ENCODE assay signal across 19 cellular contexts in the genomic region with DNA sequence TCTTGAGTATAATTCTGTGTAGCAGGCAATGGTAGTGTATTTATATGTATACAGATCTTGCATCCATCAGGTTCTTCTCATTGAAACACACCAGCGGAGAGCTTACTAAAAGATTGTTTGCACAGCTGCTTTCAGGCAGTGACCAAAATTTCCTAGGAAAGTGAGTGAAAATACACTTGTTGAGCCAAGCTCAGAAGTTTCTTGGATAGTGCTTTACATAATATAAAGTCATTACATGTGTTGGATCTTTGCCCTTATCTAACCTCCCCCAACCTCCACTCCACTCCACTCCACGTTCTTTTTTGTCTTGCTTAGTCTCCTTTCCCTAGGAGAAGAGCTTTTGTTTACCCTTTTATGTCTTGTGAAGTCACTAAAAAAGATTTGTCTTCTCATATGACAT.
"Had no signal": no experiment of that assay in that cellular context is flagged by ENCODE, and none has a peak within 500 bp of the region (broad histone marks: within the 10 kb centered on the region; RNA-seq: fewer than 3 reads in every experiment).

No MANE protein-coding gene starts in this region.

- H3K4me3 ChIP-seq: cardiac muscle cell, esophagus muscularis mucosa, lung, smooth muscle cell, tibial artery, vagina had no signal

- H3K27ac Mint-ChIP-seq: activated CD4-positive, alpha-beta memory T cell treated with anti-CD3 and anti-CD28 coated beads for 36 hours; activated naive CD8-positive, alpha-beta T cell; stimulated activated effector memory CD8-positive, alpha-beta T cell treated with anti-CD3 and anti-CD28 coated beads, Interleukin-12 subunit alpha, Interleukin-12 subunit beta, amount 100 ng/mL, for 72 hours had no signal

- H3K4me1 ChIP-seq: esophagus muscularis mucosa, tibial artery, vagina had no signal

- H3K9me3 Mint-ChIP-seq: activated CD4-positive, alpha-beta memory T cell treated with anti-CD3 and anti-CD28 coated beads for 36 hours had no signal

- H3K4me2 ChIP-seq: smooth muscle cell had no signal

- DNase-seq: activated CD4-positive, alpha-beta memory T cell treated with anti-CD3 and anti-CD28 coated beads for 36 hours; activated CD4-positive, alpha-beta T cell treated with anti-CD3 and anti-CD28 coated beads for 1 hour; activated gamma-delta T cell; activated T-cell treated with anti-CD3 and anti-CD28 coated beads, Interleukin-2, amount 50 U/mL, for 48 hours; aorta; foreskin keratinocyte; head of caudate nucleus; left cardiac atrium; naive B cell; posterior cingulate gyrus; right cardiac atrium; tibial artery had no signal

- H3K27me3 Mint-ChIP-seq: activated CD4-positive, alpha-beta memory T cell treated with anti-CD3 and anti-CD28 coated beads for 36 hours; activated naive CD8-positive, alpha-beta T cell; naive B cell had no signal

- H3K36me3 ChIP-seq: cardiac muscle cell, esophagus muscularis mucosa, tibial artery, vagina had no signal

- H3K27me3 ChIP-seq: cardiac muscle cell, esophagus muscularis mucosa, foreskin keratinocyte, tibial artery, vagina had no signal

- H3K4me1 Mint-ChIP-seq: stimulated activated effector memory CD8-positive, alpha-beta T cell treated with anti-CD3 and anti-CD28 coated beads, Interleukin-12 subunit alpha, Interleukin-12 subunit beta, amount 100 ng/mL, for 72 hours had no signal

- H3K36me3 Mint-ChIP-seq: activated CD4-positive, alpha-beta memory T cell treated with anti-CD3 and anti-CD28 coated beads for 36 hours; stimulated activated effector memory CD8-positive, alpha-beta T cell treated with anti-CD3 and anti-CD28 coated beads, Interleukin-12 subunit alpha, Interleukin-12 subunit beta, amount 100 ng/mL, for 72 hours had no signal

- H3K9me3 ChIP-seq: esophagus muscularis mucosa, tibial artery, vagina had no signal

- H3K4me3 Mint-ChIP-seq: activated CD4-positive, alpha-beta memory T cell treated with anti-CD3 and anti-CD28 coated beads for 36 hours; activated naive CD8-positive, alpha-beta T cell; naive B cell; stimulated activated effector memory CD8-positive, alpha-beta T cell treated with anti-CD3 and anti-CD28 coated beads, Interleukin-12 subunit alpha, Interleukin-12 subunit beta, amount 100 ng/mL, for 72 hours had no signal

- H3K27ac ChIP-seq: cardiac muscle cell, esophagus muscularis mucosa, foreskin keratinocyte, tibial artery, vagina had no signal
